In the genomic region with DNA sequence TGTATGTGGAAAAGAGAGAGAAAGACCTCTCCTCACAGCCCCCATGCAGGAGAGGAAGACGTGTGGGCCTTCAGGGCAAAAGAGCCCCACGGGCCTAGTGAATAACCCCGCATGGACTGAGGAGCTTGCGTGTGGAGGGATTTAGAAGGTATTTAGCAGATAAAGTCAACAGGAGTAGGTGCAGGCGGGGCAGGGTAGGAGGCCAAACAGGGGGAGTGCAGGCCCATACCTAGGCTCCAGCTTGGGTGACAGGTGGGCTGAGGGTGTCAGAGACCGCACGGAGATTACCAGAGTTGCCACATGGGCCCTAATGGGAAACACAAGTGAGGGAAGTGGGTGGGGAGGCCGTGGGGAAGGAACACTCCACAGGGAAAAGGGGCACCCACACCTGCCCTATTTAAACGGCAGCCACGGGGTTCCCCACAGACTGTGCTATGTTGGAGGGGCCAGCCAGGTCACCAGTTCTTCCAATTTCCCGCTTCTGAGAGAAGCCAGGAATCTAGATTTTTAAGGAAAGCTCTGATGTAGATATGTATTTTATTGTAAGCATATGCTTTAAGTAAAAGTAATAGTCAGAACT, we compare ENCODE assay signal across 18 cellular contexts. TPM values are rescaled to one million over a fixed set of nuclear protein-coding genes. Genes with fewer than 3 reads are reported as not detected.
DNase-seq lines count a peak whose midpoint lies in the region; ATAC-seq and TF ChIP-seq lines count a peak whose summit lies in the region.
"Had no signal": no experiment of that assay in that cellular context is flagged by ENCODE, and none has a peak within 500 bp of the region (broad histone marks: within the 10 kb centered on the region; RNA-seq: fewer than 3 reads in every experiment).

No MANE protein-coding gene starts in this region.

- intact Hi-C loops in adrenal gland (cut with DNase I), result no loop called here

- no peaks in the 10 kb centered on the region for H3K9me3 Mint-ChIP-seq in neural crest cell
- H3K9me3 Mint-ChIP-seq: CD14-positive monocyte; CD8-positive, alpha-beta T cell; IgD-negative memory B cell had no signal

- H3K27ac ChIP-seq in adrenal gland, result no peak overlapping the region
- H3K27ac ChIP-seq: 22Rv1 had no signal

- peak; percentile 24 to 58 for DNase-seq in NCI-H524 (lab: John Stamatoyannopoulos, UW)
- no peak for DNase-seq in NCI-H524 treated with DMSO at 0.1 percent for 48 hours (lab: John Stamatoyannopoulos, UW)
- DNase-seq in NCI-H82 treated with DMSO at 0.1 percent for 48 hours (lab: John Stamatoyannopoulos, UW; ENCODE audit: unreplicated experiment), result peak; percentile 25
- no peak for DNase-seq in neural crest cell (ENCODE audit: low read depth, low spot score)
- no peak for DNase-seq in adrenal gland
- DNase-seq in left lobe of liver (ENCODE audit: low spot score), result no peak
- DNase-seq: CD8-positive, alpha-beta T cell; COR-L47; DND-41; GDM1; GOT3 had no signal

- no peaks in the 10 kb centered on the region for H3K27me3 ChIP-seq in adrenal gland

- H3K4me3 Mint-ChIP-seq in neural crest cell, result no peak overlapping the region
- H3K4me3 Mint-ChIP-seq: CD14-positive monocyte; CD8-positive, alpha-beta T cell had no signal

- H3K4me1 ChIP-seq in adrenal gland (replicated peaks in 1 of 2), result no peaks in the 10 kb centered on the region
- H3K4me1 ChIP-seq: HAP-1 had no signal

- no peak for TF ChIP-seq POLR2A in adrenal gland (IDR thresholded peaks at IDR 0.05)

- WGBS in adrenal gland, 4 donors, result 88 to 92% (median 89%) methylated on average over 11 of the region's 11 CpGs

- H3K4me1 Mint-ChIP-seq in neural crest cell, result peaks cover 9% of the 10 kb centered on the region
- H3K4me1 Mint-ChIP-seq: IgD-negative memory B cell had no signal

- H3K36me3 ChIP-seq in adrenal gland (replicated peaks in 1 of 2), result no peaks in the 10 kb centered on the region
- H3K36me3 ChIP-seq: HAP-1 had no signal

- peak overlapping the region; percentile 12 for H3K27ac Mint-ChIP-seq in neural crest cell (ENCODE audit: unreplicated experiment)
- H3K27ac Mint-ChIP-seq: CD14-positive monocyte; CD8-positive, alpha-beta T cell; IgD-negative memory B cell had no signal

- peaks cover 10% of the 10 kb centered on the region for H3K27me3 Mint-ChIP-seq in neural crest cell (ENCODE audit: low read depth)

- H3K4me3 ChIP-seq in adrenal gland, result no peak overlapping the region
- H3K4me3 ChIP-seq: HAP-1 had no signal

- ATAC-seq in HG03469 (IDR thresholded peaks at IDR 0.05; ENCODE audit: unreplicated experiment) (no peak), left lobe of liver (no peak)
- ATAC-seq: CD8-positive, alpha-beta T cell had no signal

- no peaks in the 10 kb centered on the region for H3K9me3 ChIP-seq in adrenal gland (replicated peaks in 1 of 3)
- H3K9me3 ChIP-seq: HAP-1 had no signal

- no peak for TF ChIP-seq CTCF in neural crest cell (conservative IDR thresholded peaks at IDR 0.05)
- no peak for TF ChIP-seq CTCF in adrenal gland (IDR thresholded peaks at IDR 0.05)

- H3K36me3 Mint-ChIP-seq in neural crest cell (ENCODE audit: low read depth), result no peaks in the 10 kb centered on the region
- H3K36me3 Mint-ChIP-seq: CD14-positive monocyte; CD8-positive, alpha-beta T cell; IgD-negative memory B cell had no signal

RNA-seq across cellular contexts. Expression of gene CNGB1, which starts 8.2 kb away (rescaled TPM):
- 0.21 and 0.57 TPM in 2 replicates for total RNA-seq in neural crest cell
- total RNA-seq in adrenal gland, result 1 to 10 TPM in 2 of 8 donors, under 1 TPM in 1, not detected in 5; 0.84 to 2.1 (median 1.5) TPM
- 1 to 10 TPM in 1 of 3 donors, under 1 TPM in 2; 0.67 to 1.9 (median 0.99) TPM for polyA plus RNA-seq in adrenal gland
- not detected for total RNA-seq in left lobe of liver
- total RNA-seq: A673; CD8-positive, alpha-beta T cell had no signal
- polyA plus RNA-seq: BJ, CD14-positive monocyte, IgD-negative memory B cell had no signal

RNA-seq across cellular contexts. Expression of gene ZNF319, which starts 21.4 kb away (rescaled TPM):
- 13.9 and 15.5 TPM in 2 replicates for total RNA-seq in neural crest cell
- total RNA-seq in adrenal gland, result 10 to 100 TPM in 6 of 8 donors, 1 to 10 TPM in 2; 5.6 to 17.9 (median 10.6) TPM
- 1 to 10 TPM; 3.2 to 5.0 (median 3.3) TPM for polyA plus RNA-seq in adrenal gland
- 3.6 TPM for total RNA-seq in left lobe of liver

RNA-seq across cellular contexts. Expression of gene USB1, which starts 22.1 kb away (rescaled TPM):
- total RNA-seq in neural crest cell (74.8 and 77.5 TPM in 2 replicates), adrenal gland (100 to 1,000 TPM in 1 of 8 donors, 10 to 100 TPM in 7; 38.7 to 273 (median 54.6) TPM), left lobe of liver (28.4 TPM)
- polyA plus RNA-seq in adrenal gland, result 10 to 100 TPM; 26.9 to 38.6 (median 37.2) TPM

RNA-seq across cellular contexts. Expression of gene MMP15, which starts 46.5 kb away (rescaled TPM):
- total RNA-seq in neural crest cell, result 36.6 and 38.9 TPM in 2 replicates
- 10 to 100 TPM in 3 of 8 donors, 1 to 10 TPM in 5; 5.3 to 11.4 (median 7.2) TPM for total RNA-seq in adrenal gland
- 1 to 10 TPM; 2.5 to 8.6 (median 7.0) TPM for polyA plus RNA-seq in adrenal gland
- 39.5 TPM for total RNA-seq in left lobe of liver
- polyA plus RNA-seq: CD14-positive monocyte, IgD-negative memory B cell had no signal

Comparison
In these comparisons a context has a peak if more than half of its experiments do, and no peak if none do; other contexts are left out.
1. DNase-seq: peak in NCI-H524 (2 of 2) and NCI-H82 treated with DMSO at 0.1 percent for 48 hours (single experiment); none in NCI-H524 treated with DMSO at 0.1 percent for 48 hours (single experiment), neural crest cell (single experiment), adrenal gland (0 of 7) and left lobe of liver (single experiment).